In genomic region chr3:81005992-81006391, GRCh38 we compare ENCODE assay signal across 1 cellular context.
TF ChIP-seq lines count a peak whose summit lies in the region.

No MANE protein-coding gene starts in this region.

TF ChIP-seq in SK-N-SH, 30 proteins besides CTCF, POLR2A, EP300 and RAD21 (continued from another document):
- TF ChIP-seq USF2 (IDR thresholded peaks at IDR 0.05; ENCODE audit: borderline replicate concordance, low read depth, low read length): no peak
- TF ChIP-seq, protein P1, sequence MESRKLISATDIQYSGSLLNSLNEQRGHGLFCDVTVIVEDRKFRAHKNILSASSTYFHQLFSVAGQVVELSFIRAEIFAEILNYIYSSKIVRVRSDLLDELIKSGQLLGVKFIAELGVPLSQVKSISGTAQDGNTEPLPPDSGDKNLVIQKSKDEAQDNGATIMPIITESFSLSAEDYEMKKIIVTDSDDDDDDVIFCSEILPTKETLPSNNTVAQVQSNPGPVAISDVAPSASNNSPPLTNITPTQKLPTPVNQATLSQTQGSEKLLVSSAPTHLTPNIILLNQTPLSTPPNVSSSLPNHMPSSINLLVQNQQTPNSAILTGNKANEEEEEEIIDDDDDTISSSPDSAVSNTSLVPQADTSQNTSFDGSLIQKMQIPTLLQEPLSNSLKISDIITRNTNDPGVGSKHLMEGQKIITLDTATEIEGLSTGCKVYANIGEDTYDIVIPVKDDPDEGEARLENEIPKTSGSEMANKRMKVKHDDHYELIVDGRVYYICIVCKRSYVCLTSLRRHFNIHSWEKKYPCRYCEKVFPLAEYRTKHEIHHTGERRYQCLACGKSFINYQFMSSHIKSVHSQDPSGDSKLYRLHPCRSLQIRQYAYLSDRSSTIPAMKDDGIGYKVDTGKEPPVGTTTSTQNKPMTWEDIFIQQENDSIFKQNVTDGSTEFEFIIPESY (IDR thresholded peaks at IDR 0.05; ENCODE audit: borderline replicate concordance, low read depth): no peak
- TF ChIP-seq SIN3A (IDR thresholded peaks at IDR 0.05; ENCODE audit: borderline replicate concordance, low read depth, low read length): no peak
- no peak for TF ChIP-seq MXI1 (IDR thresholded peaks at IDR 0.05; ENCODE audit: low read depth, low read length)
- TF ChIP-seq CHD2 (IDR thresholded peaks at IDR 0.05; ENCODE audit: low read length, partially characterized antibody): no peak
- no peak for TF ChIP-seq RCOR1 (IDR thresholded peaks at IDR 0.05; ENCODE audit: low read length)
- no peak for TF ChIP-seq TCF12 (IDR thresholded peaks at IDR 0.05)
- TF ChIP-seq RXRA (IDR thresholded peaks at IDR 0.05; ENCODE audit: borderline replicate concordance, low read depth): no peak
TF ChIP-seq in SK-N-SH: peak in this region for 0.
